ENCODE assay signal across 28 cellular contexts in the genomic region with DNA sequence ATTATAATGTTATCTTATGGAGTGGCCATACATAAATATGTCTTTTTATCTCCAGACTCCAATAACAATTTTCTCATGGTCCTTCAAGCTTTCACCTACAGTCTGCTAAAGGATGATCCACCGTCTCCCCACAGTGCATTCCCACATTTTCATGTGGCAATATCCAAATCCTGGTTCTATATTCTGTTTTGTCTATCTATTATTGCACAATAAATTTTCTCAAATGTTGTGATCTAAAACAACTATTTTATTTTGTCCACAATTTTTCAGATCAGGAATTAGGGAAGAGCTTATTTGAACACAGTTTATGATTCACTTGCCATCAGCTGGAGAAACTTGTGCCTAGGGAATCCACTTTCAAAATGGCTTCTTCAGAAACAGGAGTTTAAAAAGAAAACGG.
"Had no signal": no experiment of that assay in that cellular context is flagged by ENCODE, and none has a peak within 500 bp of the region (broad histone marks: within the 10 kb centered on the region; RNA-seq: fewer than 3 reads in every experiment).

No MANE protein-coding gene starts in this region.

- H3K9me3 ChIP-seq: esophagus squamous epithelium, gastrocnemius medialis had no signal

- H3K27ac ChIP-seq: epithelial cell of prostate, esophagus squamous epithelium, gastrocnemius medialis, heart right ventricle, left lung, lower lobe of right lung had no signal

- H3K36me3 ChIP-seq: esophagus squamous epithelium, gastrocnemius medialis, heart right ventricle, left lung, lower lobe of right lung had no signal

- H3K27me3 ChIP-seq: esophagus squamous epithelium, gastrocnemius medialis, heart right ventricle, left lung had no signal

- ATAC-seq: effector memory CD8-positive, alpha-beta T cell; esophagus mucosa; gastrocnemius medialis; heart right ventricle; left cardiac atrium; left lung; left ventricle myocardium superior; lower lobe of right lung; mucosa of descending colon; naive thymus-derived CD8-positive, alpha-beta T cell had no signal

- H3K27ac Mint-ChIP-seq: dendritic cell treated with granulocyte-macrophage colony-stimulating factor and Interleukin-4, amounts not matched to agents 40 ng/mL and 50 ng/mL, for 4 days; effector memory CD8-positive, alpha-beta T cell; endodermal cell; mesothelial cell of epicardium; naive B cell; naive thymus-derived CD8-positive, alpha-beta T cell had no signal

- H3K27me3 Mint-ChIP-seq: dendritic cell treated with granulocyte-macrophage colony-stimulating factor and Interleukin-4, amounts not matched to agents 40 ng/mL and 50 ng/mL, for 4 days; effector memory CD8-positive, alpha-beta T cell; naive B cell; naive thymus-derived CD8-positive, alpha-beta T cell had no signal

- H3K4me3 Mint-ChIP-seq: dendritic cell treated with granulocyte-macrophage colony-stimulating factor and Interleukin-4, amounts not matched to agents 40 ng/mL and 50 ng/mL, for 4 days; effector memory CD8-positive, alpha-beta T cell; endodermal cell; mesothelial cell of epicardium; naive B cell; naive thymus-derived CD8-positive, alpha-beta T cell had no signal

- H3K4me1 Mint-ChIP-seq: endodermal cell; mesothelial cell of epicardium; naive B cell; naive thymus-derived CD8-positive, alpha-beta T cell had no signal

- H3K4me1 ChIP-seq: esophagus squamous epithelium, gastrocnemius medialis, heart right ventricle, left lung, lower lobe of right lung had no signal

- FAIRE-seq: endometrium, islet of Langerhans, keratinocyte had no signal

- H3K4me3 ChIP-seq: esophagus squamous epithelium, gastrocnemius medialis, heart right ventricle, left lung, lower lobe of right lung, mucosa of descending colon had no signal

- DNase-seq: cortex of kidney; effector CD8-positive, alpha-beta T cell; effector memory CD8-positive, alpha-beta T cell; endodermal cell; erythroblast; esophagus squamous epithelium; foreskin fibroblast; foreskin melanocyte; gastrocnemius medialis; glutamatergic neuron; head of caudate nucleus; heart right ventricle; hippocampal formation; left cardiac atrium; left lung; left ventricle myocardium superior; lower lobe of right lung; mesenchymal stem cell; mucosa of descending colon; naive B cell; naive thymus-derived CD8-positive, alpha-beta T cell had no signal
